Comparison of ENCODE assay signal across 8 cellular contexts in the genomic region with DNA sequence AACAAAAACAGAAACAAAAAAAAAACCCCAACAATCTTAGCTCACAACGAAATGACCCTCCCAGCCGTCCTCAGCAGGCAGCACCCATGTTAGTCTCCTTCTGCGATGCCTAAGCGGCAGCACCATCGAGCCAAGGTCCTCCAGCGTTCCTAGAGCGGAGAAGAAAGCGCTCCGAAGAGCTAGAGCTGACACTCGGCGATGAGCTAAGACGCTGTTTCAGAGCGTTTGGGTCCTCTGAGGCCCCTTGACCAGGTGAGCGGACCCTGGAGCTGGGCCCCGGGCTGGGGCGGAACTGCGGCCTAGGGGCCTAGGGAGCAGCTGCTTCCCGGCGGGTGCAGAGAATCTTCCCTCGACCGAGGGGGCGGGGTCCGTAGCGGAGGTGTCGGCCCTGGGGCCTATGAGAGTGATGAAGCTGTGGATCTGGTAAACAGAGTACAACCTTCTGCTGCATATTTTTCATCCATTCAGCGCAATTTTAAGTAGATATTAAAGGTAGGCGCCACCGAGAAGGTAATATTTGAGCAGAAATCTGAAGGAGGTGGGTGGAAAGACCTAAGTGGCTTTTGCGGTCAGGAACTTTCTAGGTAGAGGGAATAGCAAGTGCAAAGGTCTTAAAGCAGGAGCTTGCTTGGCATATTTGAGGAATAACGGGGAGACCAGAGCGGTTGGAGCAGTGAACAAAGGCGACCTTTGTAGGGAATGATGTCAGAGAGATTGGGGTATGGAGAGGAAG. TPM values are rescaled to one million over a fixed set of nuclear protein-coding genes. Genes with fewer than 3 reads are reported as not detected.
DNase-seq lines count a peak whose midpoint lies in the region; TF ChIP-seq lines count a peak whose summit lies in the region.

A gene (plus strand): TSS at position 182 of the 733 bp plus-strand sequence. CDS start 4,777 bp downstream, outside the sequence.

- H3K36me3 ChIP-seq in GM06990 (ENCODE audit: control insufficient read depth, insufficient read depth, low read length), result peaks cover under 1% of the 10 kb centered on the region; the same call in 1 of the 2 replicates

- in situ Hi-C loops in SK-MEL-5 (cut with HindIII; ENCODE audit: low pct_unique_long_range_greater_than_20kb, low sequenced_read_pairs), result no loop called here

- TF ChIP-seq CTCF in GM06990 (IDR thresholded peaks at IDR 0.05; ENCODE audit: insufficient read depth, low read length, poor library complexity, severe bottlenecking) (no peak), HFF-Myc (IDR thresholded peaks at IDR 0.05; ENCODE audit: low read depth, low read length, missing control alignments) (no peak)

- H3K4me3 ChIP-seq in GM06990 (replicated peaks; ENCODE audit: low read depth, low read length) (peak within 1 kb of the TSS; percentile 73), HFF-Myc (replicated peaks; ENCODE audit: low read depth, low read length) (peak within 1 kb of the TSS; percentile 72)

- H3K27me3 ChIP-seq in GM06990 (replicated peaks; ENCODE audit: control insufficient read depth, insufficient read depth, low read length), result no peaks in the 10 kb centered on the region

- peak; percentile 87 for DNase-seq in GM06990 (ENCODE audit: extremely low read depth, insufficient read length)
- DNase-seq in HFF-Myc (ENCODE audit: extremely low read depth, low read depth), result peak; percentile 71
- DNase-seq in MV-4-11 (lab: John Stamatoyannopoulos, UW), result peak; percentile 85
- peak; percentile 89 for DNase-seq in SK-MEL-5 (ENCODE audit: low read depth, low spot score)
- DNase-seq in activated naive CD4-positive, alpha-beta T cell treated with anti-CD3 and anti-CD28 coated beads, Interleukin-2, amount 50 U/mL, for 16 hours, result peak; percentile 91
- peak; percentile 88 for DNase-seq in globus pallidus (ENCODE audit: low spot score)
- DNase-seq in nucleus accumbens (lab: John Stamatoyannopoulos, UW), result peak in 55 of 56 donors; percentile 27 to 90 (median 75)
- DNase-seq in superior temporal gyrus (ENCODE audit: extremely low spot score), result peak; percentile 93

RNA-seq across cellular contexts. Expression of the gene that starts here (rescaled TPM):
- 9.3 and 11.3 TPM in 2 replicates for total RNA-seq in SK-MEL-5 (2014; rRNA removed; shearing (Covaris generic))
- 4.1 and 4.3 TPM in 2 replicates for polyA plus RNA-seq in SK-MEL-5 (2015; cell fraction: cytosol; rRNA removed)
- polyA plus RNA-seq in SK-MEL-5 (2015; cell fraction: nucleus; rRNA removed), result 32.1 and 40.1 TPM in 2 replicates

Comparison
In these comparisons a context has a peak if more than half of its experiments do, and no peak if none do; other contexts are left out.
1. Peak in every context shown above with its lines: DNase-seq and H3K4me3 ChIP-seq.